ENCODE assay signal across 13 cellular contexts in the genomic region with DNA sequence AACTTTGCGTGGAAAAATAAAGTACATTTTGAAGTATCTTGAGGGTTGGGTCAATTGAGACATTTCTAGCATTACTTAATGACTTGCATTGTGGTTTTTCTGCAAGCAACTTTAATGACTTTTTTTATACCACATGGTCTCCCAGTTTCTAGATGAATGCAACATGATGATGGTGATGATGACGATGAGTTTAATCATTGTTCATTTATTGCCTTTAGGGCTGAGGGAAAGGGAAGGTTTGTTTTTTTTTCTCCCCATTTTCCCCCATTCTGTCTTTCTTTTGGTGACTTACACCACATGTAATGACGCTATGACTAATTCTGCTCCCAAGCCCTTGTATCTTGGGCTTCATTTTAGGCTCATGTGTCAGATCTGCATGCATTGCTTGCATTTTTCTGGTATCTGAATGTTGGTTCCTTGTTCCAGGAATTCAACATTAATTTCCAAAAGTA. TPM values are rescaled to one million over a fixed set of nuclear protein-coding genes. Genes with fewer than 3 reads are reported as not detected.
DNase-seq lines count a peak whose midpoint lies in the region; ATAC-seq, FAIRE-seq and TF ChIP-seq lines count a peak whose summit lies in the region.
"Had no signal": no experiment of that assay in that cellular context is flagged by ENCODE, and none has a peak within 500 bp of the region (broad histone marks: within the 10 kb centered on the region; RNA-seq: fewer than 3 reads in every experiment).

No MANE protein-coding gene starts in this region.

- no peak overlapping the region for H3K9ac ChIP-seq in trophoblast cell (ENCODE audit: low read length)

- no peak overlapping the region for H2BK5ac ChIP-seq in trophoblast cell (ENCODE audit: low read depth, low read length, poor library complexity)

- no peak overlapping the region for H2AK5ac ChIP-seq in trophoblast cell (ENCODE audit: low read length)

- DNase-seq in activated CD4-positive, CD25-positive, alpha-beta regulatory T cell treated with anti-CD3 and anti-CD28 coated beads, Interleukin-2, amount 50 U/mL, for 72 hours: no peak
- DNase-seq in HTR-8/SVneo (ENCODE audit: insufficient read length, low spot score): peak; percentile 47
- DNase-seq in bronchial epithelial cell (ENCODE audit: low read depth): peak; percentile 79
- peak; percentile 55 to 84 for DNase-seq in trophoblast cell
- no peak for DNase-seq in NCI-H1436 (lab: John Stamatoyannopoulos, UW)
- DNase-seq in stimulated activated CD4-positive, alpha-beta T cell treated with anti-CD3 and anti-CD28 coated beads, Interleukin-4, amount 100 ng/mL, for 24 hours: no peak
- DNase-seq: 8988T, NCI-H1092 treated with DMSO at 0.1 percent for 48 hours, Peyer's patch had no signal

- H3K36me3 ChIP-seq in bronchial epithelial cell (ENCODE audit: control insufficient read depth, insufficient read depth, low read length) (peaks cover 5% of the 10 kb centered on the region), trophoblast cell (ENCODE audit: control insufficient read depth in 1 of 2, insufficient read depth in 2 of 2, low read length in 2 of 2) (peaks cover 11 to 19% of the 10 kb centered on the region in 2 experiments)

- H3K4ac ChIP-seq in trophoblast cell (ENCODE audit: low read depth, low read length): no peak overlapping the region

- no peak overlapping the region for H3K27ac ChIP-seq in trophoblast cell (ENCODE audit: low read depth, low read length)
- H3K27ac ChIP-seq: Peyer's patch, tibial nerve had no signal

- H3K4me1 ChIP-seq in trophoblast cell (ENCODE audit: control insufficient read depth in 1 of 2, insufficient read depth in 2 of 2, low read length in 2 of 2): peaks cover 5 to 9% of the 10 kb centered on the region in 2 experiments
- H3K4me1 ChIP-seq: Peyer's patch had no signal

- H4K12ac ChIP-seq in trophoblast cell (ENCODE audit: low read depth, low read length): no peak overlapping the region

- no peak for TF ChIP-seq CTCF in bronchial epithelial cell (IDR thresholded peaks at IDR 0.05; ENCODE audit: insufficient read depth, low read length, severe bottlenecking)

- H3K4me2 ChIP-seq in trophoblast cell (ENCODE audit: low read length): no peak overlapping the region

- H2AFZ ChIP-seq in trophoblast cell (ENCODE audit: insufficient read depth, low read length, poor library complexity): no peak overlapping the region

- H3K4me3 ChIP-seq in bronchial epithelial cell (ENCODE audit: low read depth, low read length) (no peak overlapping the region), trophoblast cell (ENCODE audit: low read depth, low read length) (no peak overlapping the region)
- H3K4me3 ChIP-seq: Peyer's patch, tibial nerve had no signal

- no peak overlapping the region for H2BK12ac ChIP-seq in trophoblast cell (ENCODE audit: low read length)

- no peak for FAIRE-seq in HTR-8/SVneo (lab: Jason Lieb, UNC)
- FAIRE-seq in bronchial epithelial cell (lab: Jason Lieb, UNC): no peak

- ATAC-seq in activated CD4-positive, CD25-positive, alpha-beta regulatory T cell treated with anti-CD3 and anti-CD28 coated beads, Interleukin-2, amount 50 U/mL, for 24 hours: peak; percentile 75 to 79
- no peak for ATAC-seq in HG02970 (IDR thresholded peaks at IDR 0.05; ENCODE audit: low FRiP score, unreplicated experiment)
- ATAC-seq: naive thymus-derived CD4-positive, alpha-beta T cell had no signal

- H3K14ac ChIP-seq in trophoblast cell (ENCODE audit: low read length): no peak overlapping the region

- no peak overlapping the region for H3K18ac ChIP-seq in trophoblast cell (ENCODE audit: low read length)

- no peaks in the 10 kb centered on the region for H3K9me3 ChIP-seq in trophoblast cell (ENCODE audit: insufficient read depth, low read depth, low read length)
- H3K9me3 ChIP-seq: Peyer's patch, tibial nerve had no signal

- no peak overlapping the region for H4K8ac ChIP-seq in trophoblast cell (ENCODE audit: low read depth, low read length)

- no peaks in the 10 kb centered on the region for H3K79me1 ChIP-seq in trophoblast cell (ENCODE audit: low read length)

- no peak overlapping the region for H3K23ac ChIP-seq in trophoblast cell (ENCODE audit: low read length)

- no peak overlapping the region for H4K91ac ChIP-seq in trophoblast cell (ENCODE audit: low read depth, low read length)

- WGBS in trophoblast cell (ENCODE audit: extremely low coverage, insufficient coverage, insufficient read length): no CpG with 5 or more reads among the region's 3 CpGs

- no peak overlapping the region for H2BK120ac ChIP-seq in trophoblast cell (ENCODE audit: insufficient read depth, low read length, poor library complexity)

- H3K79me2 ChIP-seq in trophoblast cell (ENCODE audit: control insufficient read depth, insufficient read depth, low read length, poor library complexity): no peaks in the 10 kb centered on the region

- no peaks in the 10 kb centered on the region for H3K27me3 ChIP-seq in bronchial epithelial cell (ENCODE audit: control insufficient read depth, insufficient read depth, low read length)
- H3K27me3 ChIP-seq in trophoblast cell (ENCODE audit: insufficient read depth, low read length): no peaks in the 10 kb centered on the region
- H3K27me3 ChIP-seq: Peyer's patch, tibial nerve had no signal

RNA-seq across cellular contexts. Expression of a gene that starts 57.7 kb away (rescaled TPM):
- 0.26 TPM in 1 of 2 replicates, not detected in the other for total RNA-seq in bronchial epithelial cell
- polyA plus RNA-seq in trophoblast cell (2013): 1.5 and 1.6 TPM in 2 replicates
- total RNA-seq: naive thymus-derived CD4-positive, alpha-beta T cell; Peyer's patch had no signal
- polyA plus RNA-seq: naive thymus-derived CD4-positive, alpha-beta T cell had no signal

Comparison
In these comparisons a context has a peak if more than half of its experiments do, and no peak if none do; other contexts are left out.
1. DNase-seq: peak in HTR-8/SVneo (single experiment), bronchial epithelial cell (single experiment) and trophoblast cell (2 of 2); none in activated CD4-positive, CD25-positive, alpha-beta regulatory T cell treated with anti-CD3 and anti-CD28 coated beads, Interleukin-2, amount 50 U/mL, for 72 hours (single experiment), NCI-H1436 (single experiment) and stimulated activated CD4-positive, alpha-beta T cell treated with anti-CD3 and anti-CD28 coated beads, Interleukin-4, amount 100 ng/mL, for 24 hours (single experiment).